Comparison of ENCODE assay signal across 17 cellular contexts in the genomic region with DNA sequence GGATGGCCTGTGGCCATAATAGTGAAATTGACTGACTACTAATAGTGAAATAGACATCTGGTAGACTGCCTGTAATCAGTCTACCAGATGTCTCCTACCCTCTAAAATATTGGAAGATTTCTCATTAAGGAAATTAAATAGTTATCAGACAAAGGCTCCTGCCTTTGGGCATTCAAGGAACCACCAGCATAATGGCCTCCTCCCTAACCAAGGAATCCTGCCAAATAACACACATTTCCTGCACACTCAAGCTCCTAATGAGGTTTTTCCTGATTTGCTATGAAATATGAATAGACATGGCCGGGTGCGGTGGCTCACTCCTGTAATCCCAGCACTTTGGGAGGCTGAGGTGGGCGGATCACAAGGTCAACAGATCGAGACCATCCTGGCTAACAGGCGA.
"Had no signal": no experiment of that assay in that cellular context is flagged by ENCODE, and none has a peak within 500 bp of the region (broad histone marks: within the 10 kb centered on the region; RNA-seq: fewer than 3 reads in every experiment).

No MANE protein-coding gene starts in this region.

- DNase-seq: Kasumi-1, MM.1S, NCI-H1092 treated with DMSO at 0.1 percent for 48 hours, NCI-H1436, NCI-H187, NCI-H2081, NCI-H2107, NCI-H2227 treated with DMSO at 0.1 percent for 48 hours, NCI-H524, NCI-H526 treated with DMSO at 0.1 percent for 48 hours, NCI-H774, RPMI8226, SHP77, SK-N-SH had no signal

- H3K4me2 ChIP-seq: KMS-11, SK-N-SH had no signal

- H3K9me3 ChIP-seq: SK-N-SH had no signal

- ATAC-seq: K562 had no signal

- H3K27ac ChIP-seq: HL-60, KMS-11 had no signal

- H3K4me3 ChIP-seq: K562 had no signal
